In genomic region chr6:32436995-32437836, GRCh38 we compare ENCODE assay signal across 1 cellular context.
TF ChIP-seq lines count a peak whose summit lies in the region.

No MANE protein-coding gene starts in this region.

TF ChIP-seq in GM23338, 12 proteins besides CTCF, POLR2A, EP300 and RAD21 (continued from another document):
- TF ChIP-seq ZNF462 (CRISPR knock-in tag; IDR thresholded peaks at IDR 0.05) = no peak
